1 cellular context compared by ENCODE assay signal in the genomic region with DNA sequence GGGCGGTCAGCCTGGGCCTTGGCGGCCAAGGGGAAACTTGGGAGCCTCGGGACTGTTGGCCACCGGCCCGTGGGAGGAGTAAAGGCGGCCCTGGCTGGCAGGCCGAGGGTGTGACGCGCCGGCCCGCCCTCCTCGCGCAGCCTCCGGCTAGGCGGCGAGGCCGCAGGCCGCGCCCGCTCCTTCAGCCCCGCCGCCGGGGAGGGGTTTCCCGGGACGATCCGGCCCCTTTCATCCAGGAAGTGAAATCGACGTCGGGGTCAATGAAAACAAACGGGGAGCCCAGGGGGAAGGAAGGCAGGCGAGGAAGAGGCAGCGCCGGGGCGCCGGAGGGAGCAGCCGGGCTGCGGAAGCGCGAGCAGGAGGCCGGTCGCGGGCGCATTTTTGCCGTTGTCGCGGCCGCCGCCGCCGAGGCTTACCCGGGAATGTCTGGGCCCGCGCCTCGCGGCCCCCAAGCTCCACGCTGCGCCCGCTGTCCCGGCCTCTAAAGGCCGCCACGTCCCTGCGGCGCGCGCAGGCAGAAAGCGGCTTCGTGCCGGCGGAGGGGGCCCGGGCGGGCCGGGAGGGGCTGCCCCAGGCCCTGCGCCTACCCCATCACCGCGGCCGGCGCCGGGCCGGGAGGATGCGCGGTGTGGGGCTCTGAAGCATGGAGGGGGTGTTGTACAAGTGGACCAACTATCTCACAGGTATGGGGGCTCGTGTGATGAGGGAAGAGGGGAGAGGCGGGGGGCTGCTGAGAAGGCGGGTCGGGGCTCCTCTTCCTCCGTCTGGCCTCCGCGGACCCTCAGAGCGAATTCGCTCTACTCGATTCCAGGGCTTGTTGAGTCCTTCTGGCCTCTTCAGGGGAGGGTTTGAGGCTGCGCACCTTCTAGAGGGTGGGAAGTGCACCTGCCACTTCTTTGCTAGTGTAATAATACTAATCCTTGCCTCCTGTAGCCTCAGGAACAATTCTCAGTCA.
TF ChIP-seq lines count a peak whose summit lies in the region.

Gene PLEKHA3 (plus strand): TSS at position 231 of the 955 bp plus-strand sequence. CDS start 413 bp downstream, at position 644.

TF ChIP-seq in H1, 55 proteins besides CTCF, POLR2A, EP300 and RAD21:
- TF ChIP-seq EGR1 (IDR thresholded peaks at IDR 0.05; ENCODE audit: borderline replicate concordance, low read depth, low read length) (0 out of 2 replicates have a peak, but pooled peaks have one; percentile 5), TCF12 (IDR thresholded peaks at IDR 0.05; ENCODE audit: low read depth, low read length) (0 out of 2 replicates have a peak, but pooled peaks have one; percentile 4), RFX5 (IDR thresholded peaks at IDR 0.05; ENCODE audit: borderline replicate concordance, low read depth, low read length) (no peak), RBBP5 (IDR thresholded peaks at IDR 0.05; ENCODE audit: borderline replicate concordance, low read depth, low read length) (peak; percentile 93; the same call in 1 of the 2 replicates), POLR2AphosphoS5 (IDR thresholded peaks at IDR 0.05; ENCODE audit: low read depth, low read length) (peak; percentile 27; the same call in 1 of the 2 replicates), CREB1 (IDR thresholded peaks at IDR 0.05) (peak; percentile 47; the same call in 1 of the 2 replicates), TAF1 (IDR thresholded peaks at IDR 0.05; ENCODE audit: low read depth, low read length) (peak; percentile 48; the same call in 1 of the 2 replicates), SAP30 (IDR thresholded peaks at IDR 0.05; ENCODE audit: insufficient read depth, insufficient replicate concordance, low read length) (no peak), E2F6 (IDR thresholded peaks at IDR 0.05) (no peak), SUZ12 (IDR thresholded peaks at IDR 0.05; ENCODE audit: low read length) (0 out of 2 replicates have a peak, but pooled peaks have one; percentile 11), ASH2L (IDR thresholded peaks at IDR 0.05; ENCODE audit: low read length) (peak; percentile 92), NRF1 (IDR thresholded peaks at IDR 0.05; ENCODE audit: low read depth, low read length) (0 out of 2 replicates have a peak, but pooled peaks have one; percentile 20), TBP (IDR thresholded peaks at IDR 0.05; ENCODE audit: low read depth, low read length) (peak; percentile 47; the same call in 1 of the 2 replicates), YY1 (IDR thresholded peaks at IDR 0.05; ENCODE audit: low read depth, low read length) (no peak), PHF8 (conservative IDR thresholded peaks at IDR 0.05; ENCODE audit: low read depth, low read length) (peak; percentile 76), KDM4A (IDR thresholded peaks at IDR 0.05; ENCODE audit: low read depth, low read length, severe bottlenecking) (peak; percentile 71), BACH1 (IDR thresholded peaks at IDR 0.05; ENCODE audit: low read length) (peak; percentile 20; the same call in 1 of the 2 replicates), TAF7 (optimal IDR thresholded peaks at IDR 0.05; ENCODE audit: borderline replicate concordance, low read depth, low read length) (peak; percentile 27), KDM1A (IDR thresholded peaks at IDR 0.05; ENCODE audit: borderline replicate concordance, low read length) (no peak)
- TF ChIP-seq, protein P1, sequence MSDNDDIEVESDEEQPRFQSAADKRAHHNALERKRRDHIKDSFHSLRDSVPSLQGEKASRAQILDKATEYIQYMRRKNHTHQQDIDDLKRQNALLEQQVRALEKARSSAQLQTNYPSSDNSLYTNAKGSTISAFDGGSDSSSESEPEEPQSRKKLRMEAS (IDR thresholded peaks at IDR 0.05): 0 out of 2 replicates have a peak, but pooled peaks have one; percentile 19
